In the genomic region with DNA sequence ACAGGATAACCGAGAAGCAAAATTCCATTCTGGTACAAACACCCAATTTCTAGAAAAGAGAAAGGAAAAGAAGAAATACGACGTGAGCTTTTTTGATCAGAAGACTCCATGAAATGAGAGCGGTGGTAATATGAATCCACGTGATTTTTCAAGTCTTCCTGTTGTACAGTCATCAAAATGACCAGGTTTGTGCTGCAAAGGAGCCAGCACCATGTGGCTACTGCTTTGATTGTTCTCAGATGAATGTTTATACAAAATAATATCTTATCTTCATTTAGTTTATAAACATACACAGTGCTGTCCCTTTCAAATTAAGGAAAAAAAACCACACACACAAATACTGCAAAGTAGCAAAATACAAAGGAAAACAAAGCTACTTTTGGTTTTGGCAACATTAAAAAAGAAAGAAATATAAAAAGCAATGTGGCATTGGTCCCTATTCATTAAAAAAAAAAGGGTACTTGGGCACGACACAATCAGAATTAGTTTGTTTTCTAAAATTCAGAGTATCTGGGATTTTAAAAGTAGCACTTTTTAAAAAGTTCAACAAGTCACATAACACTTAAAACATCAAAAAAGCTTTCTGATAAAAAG, we compare ENCODE assay signal across 13 cellular contexts. TPM values are rescaled to one million over a fixed set of nuclear protein-coding genes. Genes with fewer than 3 reads are reported as not detected.
DNase-seq lines count a peak whose midpoint lies in the region; ATAC-seq and TF ChIP-seq lines count a peak whose summit lies in the region.
"Had no signal": no experiment of that assay in that cellular context is flagged by ENCODE, and none has a peak within 500 bp of the region (broad histone marks: within the 10 kb centered on the region; RNA-seq: fewer than 3 reads in every experiment).

No MANE protein-coding gene starts in this region.

- no peak for DNase-seq in left ventricle myocardium inferior
- no peak for DNase-seq in heart right ventricle
- DNase-seq in adipocyte (ENCODE audit: low read depth): peak; percentile 34
- DNase-seq in memory B cell (ENCODE audit: low spot score in 2 of 2): no peak
- DNase-seq in NCI-H2029 (lab: John Stamatoyannopoulos, UW): no peak
- no peak for DNase-seq in omental fat pad (ENCODE audit: low spot score)
- DNase-seq in NCI-H146 (lab: John Stamatoyannopoulos, UW): no peak
- DNase-seq: activated CD8-positive, alpha-beta memory T cell treated with anti-CD3 and anti-CD28 coated beads for 24 hours; brain microvascular endothelial cell; NCI-H2227 treated with DMSO at 0.1 percent for 48 hours; OCI-M1; small intestine had no signal

- H3K9me3 ChIP-seq in left ventricle myocardium inferior (replicated peaks) (no peaks in the 10 kb centered on the region), heart right ventricle (no peaks in the 10 kb centered on the region), adipocyte (ENCODE audit: control insufficient read depth, low read length) (no peaks in the 10 kb centered on the region)

- H3K9me3 Mint-ChIP-seq in memory B cell: no peaks in the 10 kb centered on the region

- no peak overlapping the region for H3K4me3 Mint-ChIP-seq in memory B cell

- peak overlapping the region; percentile 29 for H3K9ac ChIP-seq in adipocyte (ENCODE audit: low read length)

- intact Hi-C loops in left ventricle myocardium inferior (cut with micrococcal nuclease): no loop called here
- intact Hi-C loops in heart right ventricle (cut with DNase I): no loop called here

- no peak for TF ChIP-seq CTCF in left ventricle myocardium inferior (IDR thresholded peaks at IDR 0.05; ENCODE audit: borderline replicate concordance)
- no peak for TF ChIP-seq CTCF in heart right ventricle (IDR thresholded peaks at IDR 0.05)
- TF ChIP-seq CTCF in omental fat pad (IDR thresholded peaks at IDR 0.05): no peak

- H3K4me3 ChIP-seq in left ventricle myocardium inferior: no peak overlapping the region
- no peak overlapping the region for H3K4me3 ChIP-seq in heart right ventricle
- H3K4me3 ChIP-seq in adipocyte (ENCODE audit: low read length): no peak overlapping the region

- peak overlapping the region; percentile 92 for H3K27ac Mint-ChIP-seq in memory B cell

- H3K27ac ChIP-seq in left ventricle myocardium inferior (replicated peaks) (peak overlapping the region; percentile 55), heart right ventricle (peak overlapping the region in 4 of 10 donors; percentile 9 to 79 (median 49))
- H3K27ac ChIP-seq: brain microvascular endothelial cell had no signal

- H3K4me1 ChIP-seq in left ventricle myocardium inferior (peaks cover 82% of the 10 kb centered on the region), heart right ventricle (peaks cover 5 to 89% (median 50%) of the 10 kb centered on the region in 9 donors), adipocyte (ENCODE audit: control insufficient read depth, insufficient read depth, low read length) (peaks cover 61% of the 10 kb centered on the region)

- H3K27me3 ChIP-seq in left ventricle myocardium inferior (ENCODE audit: low read depth) (no peaks in the 10 kb centered on the region), heart right ventricle (no peaks in the 10 kb centered on the region), adipocyte (replicated peaks; ENCODE audit: control insufficient read depth, insufficient read depth, low read length) (no peaks in the 10 kb centered on the region)
- H3K27me3 ChIP-seq: brain microvascular endothelial cell had no signal

- ATAC-seq in heart right ventricle: no peak
- ATAC-seq in memory B cell (ENCODE audit: low read depth): no peak
- ATAC-seq in HG03196 (IDR thresholded peaks at IDR 0.05; ENCODE audit: unreplicated experiment): no peak
- no peak for ATAC-seq in omental fat pad (ENCODE audit: low FRiP score)

- WGBS in heart right ventricle, 2 donors: 69 to 78% methylated on average over 6 of the region's 6 CpGs

- peaks cover 33% of the 10 kb centered on the region for H3K36me3 Mint-ChIP-seq in memory B cell

- H3K27me3 Mint-ChIP-seq in memory B cell: no peaks in the 10 kb centered on the region

- peaks cover 35% of the 10 kb centered on the region for H3K4me1 Mint-ChIP-seq in memory B cell

- peaks cover 72% of the 10 kb centered on the region for H3K36me3 ChIP-seq in left ventricle myocardium inferior
- peaks cover 0 to 77% (median 20%) of the 10 kb centered on the region in 9 donors for H3K36me3 ChIP-seq in heart right ventricle
- peaks cover 89% of the 10 kb centered on the region for H3K36me3 ChIP-seq in adipocyte (ENCODE audit: control insufficient read depth, insufficient read depth, low read length, severe bottlenecking)

RNA-seq across cellular contexts. Expression of a gene that starts 13.0 kb away (rescaled TPM):
- total RNA-seq in left ventricle myocardium inferior (3.4 TPM), heart right ventricle (10 to 100 TPM in 1 of 10 donors, 1 to 10 TPM in 9; 1.5 to 17.6 (median 2.4) TPM), omental fat pad (10 to 100 TPM; 12.4 to 45.6 (median 18.3) TPM)
- 1 to 10 TPM in 1 of 2 donors, under 1 TPM in 1; 0.88 to 3.9 TPM for polyA plus RNA-seq in heart right ventricle

RNA-seq across cellular contexts. Expression of a gene that starts 48.8 kb away (rescaled TPM):
- total RNA-seq in left ventricle myocardium inferior: 1.3 TPM
- 1 to 10 TPM in 8 of 10 donors, under 1 TPM in 2; 0.57 to 6.9 (median 2.0) TPM for total RNA-seq in heart right ventricle
- 1 to 10 TPM; 1.0 to 2.2 TPM for polyA plus RNA-seq in heart right ventricle
- total RNA-seq in omental fat pad: 10 to 100 TPM in 2 of 4 donors, 1 to 10 TPM in 2; 3.1 to 28.8 (median 8.8) TPM
